Comparison of ENCODE assay signal across 8 cellular contexts in genomic region chr4:85147481-85148076, GRCh38.
DNase-seq lines count a peak whose midpoint lies in the region; ATAC-seq and TF ChIP-seq lines count a peak whose summit lies in the region.

No MANE protein-coding gene starts in this region.

- H3K4me1 Mint-ChIP-seq in activated CD8-positive, alpha-beta T cell treated with anti-CD3 and anti-CD28 coated beads, Interleukin-2, amount 10 ng/mL, durations not matched to agents 7 days and 5 days (ENCODE audit: low read depth), result no peaks in the 10 kb centered on the region
- peaks cover 3% of the 10 kb centered on the region for H3K4me1 Mint-ChIP-seq in T-helper 17 cell

- POLR2A ChIA-PET in activated CD8-positive, alpha-beta T cell treated with anti-CD3 and anti-CD28 coated beads, Interleukin-2, amount 10 ng/mL, durations not matched to agents 7 days and 5 days (lab: Charles Lee), result no interaction called here

- DNase-seq in DMS 273 (lab: John Stamatoyannopoulos, UW; ENCODE audit: unreplicated experiment) (peak; percentile 80), GM19240 (ENCODE audit: insufficient read length, low spot score) (peak; percentile 3), NCI-H2107 treated with DMSO at 0.1 percent for 48 hours (lab: John Stamatoyannopoulos, UW; ENCODE audit: unreplicated experiment) (peak; percentile 71), cardiac muscle cell (ENCODE audit: low read depth in 1 of 2, low spot score in 1 of 2) (peak; percentile 75 to 83), putamen (ENCODE audit: low spot score) (peak; percentile 76), T-helper 17 cell (no peak)
- peak; percentile 26 for DNase-seq in activated CD8-positive, alpha-beta T cell treated with anti-CD3 and anti-CD28 coated beads, Interleukin-2, amount 10 ng/mL, durations not matched to agents 7 days and 5 days

- no peak overlapping the region for H3K4me3 Mint-ChIP-seq in activated CD8-positive, alpha-beta T cell treated with anti-CD3 and anti-CD28 coated beads, Interleukin-2, amount 10 ng/mL, durations not matched to agents 7 days and 5 days
- H3K4me3 Mint-ChIP-seq in T-helper 17 cell, result no peak overlapping the region

- CTCF ChIA-PET in activated CD8-positive, alpha-beta T cell treated with anti-CD3 and anti-CD28 coated beads, Interleukin-2, amount 10 ng/mL, durations not matched to agents 7 days and 5 days (lab: Charles Lee), result interaction anchor here (1.1 to 2.5 kb wide), 4 partner anchors 13 to 600 kb away, joined by 3 to 14 read pairs (median 4); no protein-coding TSS in a partner anchor

- H3K36me3 ChIP-seq in cardiac muscle cell, result no peaks in the 10 kb centered on the region

- no peaks in the 10 kb centered on the region for H3K36me3 Mint-ChIP-seq in activated CD8-positive, alpha-beta T cell treated with anti-CD3 and anti-CD28 coated beads, Interleukin-2, amount 10 ng/mL, durations not matched to agents 7 days and 5 days (ENCODE audit: low read depth)
- H3K36me3 Mint-ChIP-seq in T-helper 17 cell (ENCODE audit: low read depth), result no peaks in the 10 kb centered on the region

- no peaks in the 10 kb centered on the region for H3K4me1 ChIP-seq in cardiac muscle cell (ENCODE audit: low read depth)

- H3K9me3 ChIP-seq in cardiac muscle cell (ENCODE audit: low read depth), result no peaks in the 10 kb centered on the region
- H3K9me3 ChIP-seq in T-helper 17 cell (ENCODE audit: control insufficient read depth, low read length, poor library complexity, severe bottlenecking), result no peaks in the 10 kb centered on the region

- H3K27me3 Mint-ChIP-seq in activated CD8-positive, alpha-beta T cell treated with anti-CD3 and anti-CD28 coated beads, Interleukin-2, amount 10 ng/mL, durations not matched to agents 7 days and 5 days (ENCODE audit: low read depth), result peaks cover 2% of the 10 kb centered on the region
- peaks cover 41% of the 10 kb centered on the region for H3K27me3 Mint-ChIP-seq in T-helper 17 cell

- H3K4me3 ChIP-seq in cardiac muscle cell, result no peak overlapping the region

- no peak overlapping the region for H3K27ac Mint-ChIP-seq in activated CD8-positive, alpha-beta T cell treated with anti-CD3 and anti-CD28 coated beads, Interleukin-2, amount 10 ng/mL, durations not matched to agents 7 days and 5 days
- H3K27ac Mint-ChIP-seq in T-helper 17 cell, result no peak overlapping the region

- TF ChIP-seq CTCF in cardiac muscle cell (IDR thresholded peaks at IDR 0.05; ENCODE audit: low read depth, low read length), result peak; percentile 52

- no peaks in the 10 kb centered on the region for H3K27me3 ChIP-seq in cardiac muscle cell

- no peaks in the 10 kb centered on the region for H3K9me3 Mint-ChIP-seq in activated CD8-positive, alpha-beta T cell treated with anti-CD3 and anti-CD28 coated beads, Interleukin-2, amount 10 ng/mL, durations not matched to agents 7 days and 5 days (ENCODE audit: insufficient read depth)

- ATAC-seq in HG03159 (IDR thresholded peaks at IDR 0.05; ENCODE audit: unreplicated experiment), result peak; percentile 93
- ATAC-seq in activated CD8-positive, alpha-beta T cell treated with anti-CD3 and anti-CD28 coated beads, Interleukin-2, amount 10 ng/mL, durations not matched to agents 7 days and 5 days, result peak; percentile 76
- ATAC-seq in T-helper 17 cell, result no peak

- H3K27ac ChIP-seq in cardiac muscle cell, result no peak overlapping the region

Comparison
In these comparisons a context has a peak if more than half of its experiments do, and no peak if none do; other contexts are left out.
1. DNase-seq: peak in DMS 273 (single experiment), GM19240 (single experiment), NCI-H2107 treated with DMSO at 0.1 percent for 48 hours (single experiment), activated CD8-positive, alpha-beta T cell treated with anti-CD3 and anti-CD28 coated beads, Interleukin-2, amount 10 ng/mL, durations not matched to agents 7 days and 5 days (single experiment), cardiac muscle cell (2 of 2) and putamen (single experiment); none in T-helper 17 cell (0 of 3).